ENCODE assay signal across 8 cellular contexts in the genomic region with DNA sequence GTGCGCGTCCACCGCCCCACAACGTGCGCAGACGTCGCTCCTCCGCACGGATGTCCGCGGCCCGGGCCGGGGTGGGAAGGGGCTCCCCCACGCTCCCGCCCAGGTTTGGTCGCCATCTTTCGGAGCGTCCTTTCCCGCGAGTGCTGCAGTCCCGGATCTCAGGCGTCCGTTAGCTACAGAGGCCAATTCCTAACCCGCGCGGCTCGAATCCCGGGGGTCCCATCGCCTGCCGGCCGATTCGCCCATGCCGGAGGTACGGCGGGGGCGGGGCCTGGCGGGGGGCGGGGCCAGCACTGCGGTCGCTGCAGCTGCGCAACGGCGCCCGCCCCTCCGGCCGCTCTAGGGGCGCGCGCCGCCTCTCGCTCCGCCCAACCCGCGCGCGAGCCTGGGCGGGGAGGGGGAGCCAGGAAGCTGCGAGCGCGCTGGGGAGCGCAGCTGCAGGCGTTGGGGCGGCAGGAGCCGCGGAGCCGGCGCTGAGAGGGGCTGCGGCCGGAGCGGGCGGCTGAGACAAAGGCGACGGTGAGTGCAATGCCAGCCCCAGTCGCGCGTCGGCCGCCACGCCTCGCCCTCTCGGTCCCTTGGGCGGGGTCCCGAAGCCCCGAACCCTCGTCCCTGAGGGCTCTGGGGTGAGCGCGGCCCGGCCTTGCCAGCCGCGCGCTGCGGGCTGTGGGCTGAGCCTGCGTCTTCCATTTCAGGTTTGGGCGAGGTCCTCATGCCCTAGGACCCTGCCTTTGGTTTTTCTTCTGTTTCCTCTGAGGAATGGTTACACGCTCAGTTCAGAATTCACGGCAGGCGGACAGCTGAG. TPM values are rescaled to one million over a fixed set of nuclear protein-coding genes. Genes with fewer than 3 reads are reported as not detected.
DNase-seq lines count a peak whose midpoint lies in the region; ATAC-seq, FAIRE-seq and TF ChIP-seq lines count a peak whose summit lies in the region.

A gene with protein sequence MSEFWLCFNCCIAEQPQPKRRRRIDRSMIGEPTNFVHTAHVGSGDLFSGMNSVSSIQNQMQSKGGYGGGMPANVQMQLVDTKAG (plus strand): TSS at position 406 of the 805 bp plus-strand sequence. CDS start 95,441 bp downstream, outside the sequence.

- H3K27me3 Mint-ChIP-seq in activated naive CD4-positive, alpha-beta T cell treated with anti-CD3 and anti-CD28 coated beads for 36 hours (ENCODE audit: low read depth), result no peaks in the 10 kb centered on the region

- H3K27ac ChIP-seq in neutrophil (peak within 1 kb of the TSS; percentile 97), substantia nigra (ENCODE audit: low read depth, low read length, poor library complexity, severe bottlenecking) (peak within 1 kb of the TSS; percentile 92)

- peak; percentile 85 for ATAC-seq in GM21825 (IDR thresholded peaks at IDR 0.05; ENCODE audit: unreplicated experiment)

- no peaks in the 10 kb centered on the region for H3K36me3 ChIP-seq in neutrophil

- intact Hi-C loops in activated naive CD4-positive, alpha-beta T cell treated with anti-CD3 and anti-CD28 coated beads for 36 hours (cut with micrococcal nuclease), result loop anchor here (1.0 to 2.0 kb wide), 5 partner anchors 25 to 371 kb away; partner anchors contain the start of genes HINT1, LYRM7 and RAPGEF6

- DNase-seq in EL (peak; percentile 88), Kasumi-1 (lab: John Stamatoyannopoulos, UW) (peak; percentile 75 to 81), SIG-M5 treated with dmso at 0.1 percent for 504 hours (lab: John Stamatoyannopoulos, UW; ENCODE audit: unreplicated experiment) (peak; percentile 84), frontal cortex (ENCODE audit: low spot score in 2 of 2) (peak; percentile 91 to 92), substantia nigra (lab: John Stamatoyannopoulos, UW) (peak in 48 of 49 donors; percentile 49 to 94 (median 77))
- DNase-seq in activated naive CD4-positive, alpha-beta T cell treated with anti-CD3 and anti-CD28 coated beads for 36 hours, result peak; percentile 81

- TF ChIP-seq CTCF in neutrophil (IDR thresholded peaks at IDR 0.05), result peak; percentile 3

- H3K9me3 ChIP-seq in neutrophil, result no peaks in the 10 kb centered on the region

- no peaks in the 10 kb centered on the region for H3K9me3 Mint-ChIP-seq in activated naive CD4-positive, alpha-beta T cell treated with anti-CD3 and anti-CD28 coated beads for 36 hours

- peaks cover 32% of the 10 kb centered on the region for H3K36me3 Mint-ChIP-seq in activated naive CD4-positive, alpha-beta T cell treated with anti-CD3 and anti-CD28 coated beads for 36 hours (ENCODE audit: low read depth)

- H3K4me3 Mint-ChIP-seq in activated naive CD4-positive, alpha-beta T cell treated with anti-CD3 and anti-CD28 coated beads for 36 hours, result peak within 1 kb of the TSS; percentile 75

- H3K27me3 ChIP-seq in neutrophil, result no peaks in the 10 kb centered on the region

- CTCF ChIA-PET in activated naive CD4-positive, alpha-beta T cell treated with anti-CD3 and anti-CD28 coated beads for 36 hours (lab: Charles Lee), result interaction anchor here (0.9 to 3.5 kb wide), 17 partner anchors 7 to 158 kb away, joined by 3 to 24 read pairs (median 5); no protein-coding TSS in a partner anchor

- H3K27ac Mint-ChIP-seq in activated naive CD4-positive, alpha-beta T cell treated with anti-CD3 and anti-CD28 coated beads for 36 hours, result peak within 1 kb of the TSS; percentile 93

- peaks cover 48% of the 10 kb centered on the region for H3K4me1 Mint-ChIP-seq in activated naive CD4-positive, alpha-beta T cell treated with anti-CD3 and anti-CD28 coated beads for 36 hours (ENCODE audit: low read depth)

- peaks cover 57 to 73% of the 10 kb centered on the region in 2 experiments for H3K4me1 ChIP-seq in neutrophil (ENCODE audit: control insufficient read depth in 1 of 2, insufficient read depth in 1 of 2, low read depth in 1 of 2, low read length in 1 of 2)

- no peak for FAIRE-seq in frontal cortex (lab: Jason Lieb, UNC)

- peak within 1 kb of the TSS; percentile 95 to 99 for H3K4me3 ChIP-seq in neutrophil (ENCODE audit: low read depth in 1 of 2, low read length in 1 of 2)

RNA-seq across cellular contexts. Expression of the gene that starts here (rescaled TPM):
- 100 to 1,000 TPM; 106 to 108 TPM for total RNA-seq in activated naive CD4-positive, alpha-beta T cell treated with anti-CD3 and anti-CD28 coated beads for 36 hours
- total RNA-seq in frontal cortex, result 144 TPM

Comparison
In these comparisons a context has a peak if more than half of its experiments do, and no peak if none do; other contexts are left out.
1. Peak in every context shown above with its lines: DNase-seq, ATAC-seq, H3K4me3 ChIP-seq and H3K27ac ChIP-seq.